In genomic region chr19:18159810-18160209, GRCh38 we compare ENCODE assay signal across 2 cellular contexts.
TF ChIP-seq lines count a peak whose summit lies in the region.

No MANE protein-coding gene starts in this region.

TF ChIP-seq in GM12891, 5 proteins besides CTCF, POLR2A, EP300 and RAD21:
- TF ChIP-seq PAX5 (IDR thresholded peaks at IDR 0.05; ENCODE audit: insufficient read depth, low read length, severe bottlenecking) (no peak), POU2F2 (IDR thresholded peaks at IDR 0.05; ENCODE audit: low read depth, low read length) (no peak), TAF1 (IDR thresholded peaks at IDR 0.05; ENCODE audit: low read depth, low read length) (no peak), POLR2AphosphoS5 (IDR thresholded peaks at IDR 0.05; ENCODE audit: low read depth, low read length) (no peak), SPI1 (IDR thresholded peaks at IDR 0.05; ENCODE audit: low read depth, low read length) (no peak)

TF ChIP-seq in GM12878, 131 proteins besides CTCF, POLR2A, EP300 and RAD21:
- TF ChIP-seq SUZ12 (IDR thresholded peaks at IDR 0.05; ENCODE audit: unreplicated experiment): no peak
- TF ChIP-seq ATF7 (IDR thresholded peaks at IDR 0.05; ENCODE audit: low read depth): no peak
- no peak for TF ChIP-seq MYC (IDR thresholded peaks at IDR 0.05; ENCODE audit: insufficient read depth, insufficient read length, insufficient replicate concordance, low read length, severe bottlenecking)
- no peak for TF ChIP-seq POLR2AphosphoS2 (IDR thresholded peaks at IDR 0.05; ENCODE audit: low read depth, low read length)
- no peak for TF ChIP-seq MXI1 (IDR thresholded peaks at IDR 0.05; ENCODE audit: low read depth, low read length)
- no peak for TF ChIP-seq EGR1 (IDR thresholded peaks at IDR 0.05; ENCODE audit: borderline replicate concordance in 1 of 2, low read depth in 2 of 2, low read length in 2 of 2)
- no peak for TF ChIP-seq PAX8 (IDR thresholded peaks at IDR 0.05)
- no peak for TF ChIP-seq BACH1 (IDR thresholded peaks at IDR 0.05; ENCODE audit: borderline replicate concordance)
- TF ChIP-seq TCF7 (IDR thresholded peaks at IDR 0.05; ENCODE audit: borderline replicate concordance): no peak
- TF ChIP-seq SMAD1 (IDR thresholded peaks at IDR 0.05; ENCODE audit: low read depth, partially characterized antibody): no peak
- TF ChIP-seq SMARCA5 (IDR thresholded peaks at IDR 0.05): no peak
- TF ChIP-seq TARDBP (IDR thresholded peaks at IDR 0.05; ENCODE audit: borderline replicate concordance): no peak
